Comparison of ENCODE assay signal across 13 cellular contexts in the genomic region with DNA sequence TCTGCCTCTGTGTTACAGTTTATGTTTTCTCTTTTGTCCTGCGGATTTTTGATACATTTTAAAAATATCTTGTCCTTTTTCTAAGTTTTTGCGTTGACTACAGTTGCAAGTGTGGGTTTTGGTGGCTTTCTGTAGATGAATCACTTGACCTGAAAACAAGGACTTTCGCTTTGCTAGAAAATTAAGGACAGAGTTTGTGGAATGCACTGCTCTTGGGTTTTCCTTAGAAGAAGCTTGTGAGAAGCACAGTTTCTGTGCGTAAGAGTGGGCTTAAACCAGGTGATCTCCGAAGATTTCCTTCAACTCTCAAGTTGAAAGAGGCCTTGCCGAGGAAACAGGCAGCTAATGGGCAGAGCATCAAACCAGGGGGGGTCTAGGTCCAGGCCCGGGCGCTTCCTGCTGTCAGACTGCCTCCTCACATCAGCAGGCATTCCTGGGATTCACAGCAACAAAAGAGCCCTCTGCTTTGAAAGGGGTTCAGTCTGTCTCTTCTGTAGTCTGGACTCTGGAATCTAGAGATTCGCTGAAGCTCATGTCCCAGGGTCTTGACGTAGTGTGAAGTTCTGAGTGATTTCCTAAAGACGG. TPM values are rescaled to one million over a fixed set of nuclear protein-coding genes. Genes with fewer than 3 reads are reported as not detected.
DNase-seq lines count a peak whose midpoint lies in the region; ATAC-seq and TF ChIP-seq lines count a peak whose summit lies in the region.
"Had no signal": no experiment of that assay in that cellular context is flagged by ENCODE, and none has a peak within 500 bp of the region (broad histone marks: within the 10 kb centered on the region; RNA-seq: fewer than 3 reads in every experiment).

No MANE protein-coding gene starts in this region.

- H3K27ac Mint-ChIP-seq in CD4-positive, alpha-beta T cell = peak overlapping the region; percentile 98
- H3K27ac Mint-ChIP-seq in T-helper 2 cell treated with Interferon-gamma antibody and Interleukin-4, amounts not matched to agents 5 μg/mL and 100 μg/mL, for 36 hours = peak overlapping the region; percentile 66

- H3K4me3 ChIP-seq in muscle layer of duodenum (ENCODE audit: low read depth in 1 of 2, low read length in 2 of 2) = no peak overlapping the region
- H3K4me3 ChIP-seq: right atrium auricular region, SJCRH30 had no signal

- H3K4me3 Mint-ChIP-seq in CD4-positive, alpha-beta T cell = peak overlapping the region; percentile 58
- H3K4me3 Mint-ChIP-seq in T-helper 2 cell treated with Interferon-gamma antibody and Interleukin-4, amounts not matched to agents 5 μg/mL and 100 μg/mL, for 36 hours = peak overlapping the region; percentile 48
- H3K4me3 Mint-ChIP-seq: CD14-positive monocyte had no signal

- no peaks in the 10 kb centered on the region for H3K9me3 ChIP-seq in CD4-positive, alpha-beta T cell (ENCODE audit: control insufficient read depth, low read length)
- H3K9me3 ChIP-seq in muscle layer of duodenum (ENCODE audit: control insufficient read depth in 1 of 2, low read length in 2 of 2) = no peaks in the 10 kb centered on the region
- H3K9me3 ChIP-seq: right atrium auricular region, SJCRH30 had no signal

- intact Hi-C loops in CD4-positive, alpha-beta T cell (cut with DNase I, micrococcal nuclease) = no loop called here

- DNase-seq in CD4-positive, alpha-beta T cell = no peak
- no peak for DNase-seq in T-helper 2 cell treated with Interferon-gamma antibody and Interleukin-4, amounts not matched to agents 5 μg/mL and 100 μg/mL, for 36 hours (ENCODE audit: low spot score)
- peak; percentile 66 for DNase-seq in ecto neural progenitor cell (ENCODE audit: low spot score)
- no peak for DNase-seq in EL
- DNase-seq in effector CD4-positive, alpha-beta T cell = no peak
- DNase-seq: left cardiac atrium, NCI-H510A treated with DMSO at 0.1 percent for 48 hours, SJCRH30 had no signal

- H3K4me1 Mint-ChIP-seq in CD4-positive, alpha-beta T cell (ENCODE audit: low read depth) = peaks cover 98% of the 10 kb centered on the region
- H3K4me1 Mint-ChIP-seq in T-helper 2 cell treated with Interferon-gamma antibody and Interleukin-4, amounts not matched to agents 5 μg/mL and 100 μg/mL, for 36 hours (ENCODE audit: low read depth) = peaks cover 74% of the 10 kb centered on the region

- TF ChIP-seq CTCF in CD4-positive, alpha-beta T cell (IDR thresholded peaks at IDR 0.05) = no peak

- CTCF ChIA-PET in CD4-positive, alpha-beta T cell (lab: Charles Lee) = interaction anchor here (1.0 to 1.2 kb wide), 2 partner anchors 12 to 27 kb away, joined by 3 read pairs; no protein-coding TSS in a partner anchor

- no peaks in the 10 kb centered on the region for H3K36me3 ChIP-seq in muscle layer of duodenum (ENCODE audit: control insufficient read depth in 1 of 2, insufficient read depth in 2 of 2, low read length in 2 of 2)
- H3K36me3 ChIP-seq: right atrium auricular region had no signal

- H3K27me3 Mint-ChIP-seq in CD4-positive, alpha-beta T cell = no peaks in the 10 kb centered on the region
- no peaks in the 10 kb centered on the region for H3K27me3 Mint-ChIP-seq in T-helper 2 cell treated with Interferon-gamma antibody and Interleukin-4, amounts not matched to agents 5 μg/mL and 100 μg/mL, for 36 hours (ENCODE audit: low read depth)

- POLR2A ChIA-PET in CD4-positive, alpha-beta T cell (lab: Charles Lee) = interaction anchor here (1.0 to 4.6 kb wide), 4 partner anchors 15 to 59 kb away, joined by 3 to 27 read pairs (median 8); no protein-coding TSS in a partner anchor

- no peak for ATAC-seq in CD4-positive, alpha-beta T cell (ENCODE audit: poor library complexity)
- no peak for ATAC-seq in HG03521 (IDR thresholded peaks at IDR 0.05; ENCODE audit: unreplicated experiment)
- ATAC-seq in GM21576 (IDR thresholded peaks at IDR 0.05; ENCODE audit: unreplicated experiment) = no peak
- ATAC-seq: left cardiac atrium had no signal

- H3K9me3 Mint-ChIP-seq in CD4-positive, alpha-beta T cell = no peaks in the 10 kb centered on the region
- H3K9me3 Mint-ChIP-seq in T-helper 2 cell treated with Interferon-gamma antibody and Interleukin-4, amounts not matched to agents 5 μg/mL and 100 μg/mL, for 36 hours = no peaks in the 10 kb centered on the region

- peak overlapping the region; percentile 22 for H3K27ac ChIP-seq in CD4-positive, alpha-beta T cell (ENCODE audit: low read depth, low read length)
- H3K27ac ChIP-seq in muscle layer of duodenum (ENCODE audit: low read length) = peak overlapping the region; percentile 33
- H3K27ac ChIP-seq: right atrium auricular region, SJCRH30 had no signal

- peaks cover 0 to 28% of the 10 kb centered on the region in 2 donors for H3K4me1 ChIP-seq in muscle layer of duodenum (ENCODE audit: control insufficient read depth in 1 of 2, insufficient read depth in 2 of 2, low read length in 2 of 2)
- H3K4me1 ChIP-seq: SJCRH30 had no signal

- H3K27me3 ChIP-seq in CD4-positive, alpha-beta T cell (ENCODE audit: control insufficient read depth, insufficient read depth, low read length) = no peaks in the 10 kb centered on the region
- no peaks in the 10 kb centered on the region for H3K27me3 ChIP-seq in muscle layer of duodenum (ENCODE audit: low read depth, low read length)
- H3K27me3 ChIP-seq: right atrium auricular region, SJCRH30 had no signal

- peaks cover 58% of the 10 kb centered on the region for H3K36me3 Mint-ChIP-seq in CD4-positive, alpha-beta T cell (ENCODE audit: low read depth)
- peaks cover 43% of the 10 kb centered on the region for H3K36me3 Mint-ChIP-seq in T-helper 2 cell treated with Interferon-gamma antibody and Interleukin-4, amounts not matched to agents 5 μg/mL and 100 μg/mL, for 36 hours (ENCODE audit: low read depth)

RNA-seq across cellular contexts. Expression of a gene that starts 17.3 kb away (rescaled TPM):
- 10 to 100 TPM; 92.1 to 92.3 TPM for total RNA-seq in CD4-positive, alpha-beta T cell
